22 cellular contexts compared by ENCODE assay signal in genomic region chr2:152847067-152847466, GRCh38.
A peak's percentile ranks its signal among the peaks of the same experiment; 100 is the strongest.
DNase-seq lines count a peak whose midpoint lies in the region; ATAC-seq and TF ChIP-seq lines count a peak whose summit lies in the region.
"Had no signal": no experiment of that assay in that cellular context is flagged by ENCODE, and none has a peak within 500 bp of the region (broad histone marks: within the 10 kb centered on the region; RNA-seq: fewer than 3 reads in every experiment).

No MANE protein-coding gene starts in this region.

- H2BK120ac ChIP-seq in IMR-90 (ENCODE audit: low read depth, low read length) = no peak overlapping the region

- H3K4ac ChIP-seq in IMR-90 (ENCODE audit: low read depth, low read length) = no peak overlapping the region

- H3K14ac ChIP-seq in IMR-90 (replicated peaks; ENCODE audit: low read depth, low read length) = no peak overlapping the region

- H2AK5ac ChIP-seq in IMR-90 (ENCODE audit: low read depth, low read length) = no peak overlapping the region

- no peak overlapping the region for H4K91ac ChIP-seq in IMR-90 (ENCODE audit: insufficient read depth, low read depth, low read length)

- no peak for TF ChIP-seq RAD21 in IMR-90 (IDR thresholded peaks at IDR 0.05; ENCODE audit: low read length)

- H3K9me1 ChIP-seq in IMR-90 (ENCODE audit: insufficient read depth, low read length) = no peaks in the 10 kb centered on the region

- H2BK20ac ChIP-seq in IMR-90 (ENCODE audit: low read depth, low read length) = no peak overlapping the region

- CTCF ChIA-PET in IMR-90 (lab: Yijun Ruan, JAX) = interaction anchor here (1.0 kb wide), 1 partner anchor 14 kb away, joined by 3 read pairs; no protein-coding TSS in a partner anchor
- CTCF ChIA-PET in GM10248 (lab: Yijun Ruan, JAX) = no interaction called here

- no peaks in the 10 kb centered on the region for H3K79me1 ChIP-seq in IMR-90 (ENCODE audit: low read depth in 1 of 2, low read length in 2 of 2)

- H2AK9ac ChIP-seq in IMR-90 (replicated peaks; ENCODE audit: low read depth, low read length, poor library complexity) = no peak overlapping the region

- H3K36me3 ChIP-seq in IMR-90 (ENCODE audit: control insufficient read depth, insufficient read depth, low read length) = no peaks in the 10 kb centered on the region
- no peaks in the 10 kb centered on the region for H3K36me3 ChIP-seq in mesodermal cell (ENCODE audit: control insufficient read depth, insufficient read depth, low read length)
- H3K36me3 ChIP-seq: BLaER1 treated with 17β-estradiol and CSF1 and Interleukin-3, amounts not matched to agents 10 nM and 100 nM had no signal

- ATAC-seq in IMR-90 (ENCODE audit: low read depth) = peak; percentile 95
- no peak for ATAC-seq in GM18909 (IDR thresholded peaks at IDR 0.05; ENCODE audit: poor library complexity, unreplicated experiment)
- ATAC-seq: left cardiac atrium; stimulated activated naive CD8-positive, alpha-beta T cell treated with anti-CD3 and anti-CD28 coated beads, Interleukin-15, Interleukin-2, amounts not matched to agents 100 U/mL and 50 U/mL, for 24 hours had no signal

- H3K4me2 ChIP-seq in IMR-90 (ENCODE audit: low read depth, low read length) = no peak overlapping the region
- H3K4me2 ChIP-seq: BLaER1 treated with 17β-estradiol and CSF1 and Interleukin-3, amounts not matched to agents 10 nM and 100 nM had no signal

- H2AFZ ChIP-seq in IMR-90 (replicated peaks; ENCODE audit: low read length, poor library complexity) = no peak overlapping the region

- no peak overlapping the region for H3K9ac ChIP-seq in IMR-90 (ENCODE audit: low read depth, low read length)
- H3K9ac ChIP-seq: BLaER1 treated with 17β-estradiol and CSF1 and Interleukin-3, amounts not matched to agents 10 nM and 100 nM had no signal

- peak overlapping the region in 1 of 2 experiments; percentile 19; a peak in 1 of 4 replicates for H4K8ac ChIP-seq in IMR-90 (ENCODE audit: low read depth in 2 of 2, low read length in 2 of 2)

- WGBS in IMR-90 (ENCODE audit: extremely low coverage in 2 of 2, insufficient read length in 1 of 2), 2 experiments = no CpG with 5 or more reads among the region's 3 CpGs
- 75 to 80% methylated on average over 1 to 2 of the region's 3 CpGs for WGBS in mesodermal cell (ENCODE audit: insufficient coverage in 2 of 2), 2 experiments

- H2BK5ac ChIP-seq in IMR-90 (ENCODE audit: low read depth, low read length, poor library complexity, severe bottlenecking) = peak overlapping the region; percentile 39

- no peak overlapping the region for H2BK15ac ChIP-seq in IMR-90 (ENCODE audit: low read depth, low read length)

- peak overlapping the region; percentile 84; the same call in 1 of the 2 replicates for H3K18ac ChIP-seq in IMR-90 (ENCODE audit: low read depth, low read length)

- POLR2A ChIA-PET in IMR-90 (lab: Charles Lee; ENCODE audit: unreplicated experiment) (no interaction called here), GM10248 (lab: Yijun Ruan, JAX) (no interaction called here)

- no peaks in the 10 kb centered on the region for H3K27me3 ChIP-seq in IMR-90 (ENCODE audit: control insufficient read depth, insufficient read depth, low read length)
- H3K27me3 ChIP-seq: BLaER1 treated with 17β-estradiol and CSF1 and Interleukin-3, amounts not matched to agents 10 nM and 100 nM had no signal

- dilution Hi-C loops in IMR-90 (cut with HindIII; ENCODE audit: low sequenced_read_pairs, unreplicated experiment) = no loop called here

- peak; percentile 28 for DNase-seq in AG09319 (ENCODE audit: extremely low read depth, low read depth)
- DNase-seq in IMR-90 = peak; percentile 59
- DNase-seq in cardiac fibroblast (ENCODE audit: low read depth in 2 of 2) = peak; percentile 19 to 27
- no peak for DNase-seq in NCI-H2171 (lab: John Stamatoyannopoulos, UW)
- no peak for DNase-seq in Ammon's horn (ENCODE audit: low spot score)
- no peak for DNase-seq in GM10248 (ENCODE audit: extremely low spot score)
- DNase-seq: activated CD4-positive, CD25-positive, alpha-beta regulatory T cell; activated effector memory CD4-positive, alpha-beta T cell treated with anti-CD3 and anti-CD28 coated beads, Interleukin-2, amount 50 U/mL, for 16 hours; aorta; DMS153; head of caudate nucleus; left cardiac atrium; NCI-H2029; NCI-H774; RPMI8226; stimulated activated CD4-positive, alpha-beta T cell treated with anti-CD3 and anti-CD28 coated beads, Interleukin-12 subunit alpha, Interleukin-12 subunit beta, amount 100 ng/mL, for 4 hours; stimulated activated naive CD8-positive, alpha-beta T cell treated with anti-CD3 and anti-CD28 coated beads, Interleukin-15, Interleukin-2, amounts not matched to agents 100 U/mL and 50 U/mL, for 24 hours; T-helper 1 cell had no signal

- no peak overlapping the region for H3K23ac ChIP-seq in IMR-90 (ENCODE audit: low read depth, low read length)

- H3K27ac ChIP-seq in IMR-90 (ENCODE audit: insufficient read depth, low read length) (no peak overlapping the region), mesodermal cell (ENCODE audit: low read depth, low read length, severe bottlenecking) (peak overlapping the region; percentile 33)
- H3K27ac ChIP-seq: BLaER1 treated with 17β-estradiol and CSF1 and Interleukin-3, amounts not matched to agents 10 nM and 100 nM; coronary artery had no signal

- no peak for TF ChIP-seq POLR2A in IMR-90 (IDR thresholded peaks at IDR 0.05; ENCODE audit: low read depth, low read length)

- H3K4me3 ChIP-seq in IMR-90 (ENCODE audit: insufficient read depth, low read depth, low read length) (no peak overlapping the region), cardiac fibroblast (replicated peaks in 1 of 2; ENCODE audit: low read depth in 2 of 2, low read length in 2 of 2) (no peak overlapping the region), mesodermal cell (ENCODE audit: extremely low read depth, insufficient read depth, low read length, poor library complexity, severe bottlenecking) (no peak overlapping the region)
- H3K4me3 ChIP-seq: BLaER1 treated with 17β-estradiol and CSF1 and Interleukin-3, amounts not matched to agents 10 nM and 100 nM; coronary artery had no signal

- intact Hi-C loops in IMR-90 (cut with micrococcal nuclease) = no loop called here

- no peaks in the 10 kb centered on the region for H3K9me3 ChIP-seq in IMR-90 (ENCODE audit: control insufficient read depth, insufficient read depth, low read length)
- no peaks in the 10 kb centered on the region for H3K9me3 ChIP-seq in mesodermal cell (ENCODE audit: control insufficient read depth, low read length)

- in situ Hi-C loops in IMR-90 (cut with MboI; ENCODE audit: low sequenced_read_pairs) = no loop called here

- H3K56ac ChIP-seq in IMR-90 (ENCODE audit: extremely low read depth, insufficient read depth, low read length) = no peak overlapping the region

- no peaks in the 10 kb centered on the region for H4K20me1 ChIP-seq in IMR-90 (ENCODE audit: insufficient read depth, low read length)
- H4K20me1 ChIP-seq: BLaER1 treated with 17β-estradiol and CSF1 and Interleukin-3, amounts not matched to agents 10 nM and 100 nM had no signal

- TF ChIP-seq CTCF in AG09319 (IDR thresholded peaks at IDR 0.05; ENCODE audit: low read depth, low read length) (no peak), IMR-90 (conservative IDR thresholded peaks at IDR 0.05; ENCODE audit: low read depth, low read length) (no peak), cardiac fibroblast (IDR thresholded peaks at IDR 0.05; ENCODE audit: low read depth, low read length) (no peak), GM10248 (IDR thresholded peaks at IDR 0.05; ENCODE audit: control extremely low read depth, extremely low read depth, low read depth, missing control alignments) (no peak)

- H4K5ac ChIP-seq in IMR-90 (ENCODE audit: low read depth, low read length) = no peak overlapping the region

- H3K4me1 ChIP-seq in IMR-90 (ENCODE audit: control insufficient read depth, insufficient read depth, low read length) (no peaks in the 10 kb centered on the region), mesodermal cell (ENCODE audit: control insufficient read depth, insufficient read depth, low read length, poor library complexity, severe bottlenecking) (no peaks in the 10 kb centered on the region)
- H3K4me1 ChIP-seq: BLaER1 treated with 17β-estradiol and CSF1 and Interleukin-3, amounts not matched to agents 10 nM and 100 nM had no signal

- no TSS peak for BruUV-seq in IMR-90 (replicated peaks; lab: Mats Ljungman, UMichigan)

TF ChIP-seq in IMR-90, 13 proteins besides CTCF, POLR2A, EP300 and RAD21:
- TF ChIP-seq NFE2L2 (IDR thresholded peaks at IDR 0.05; ENCODE audit: low read depth, low read length) = peak; percentile 81
- TF ChIP-seq MXI1 (IDR thresholded peaks at IDR 0.05; ENCODE audit: borderline replicate concordance, low read depth, low read length) = no peak

Comparison
In these comparisons a context has a peak if more than half of its experiments do, and no peak if none do; other contexts are left out.
1. DNase-seq: peak in AG09319 (single experiment), IMR-90 (single experiment) and cardiac fibroblast (2 of 2); none in NCI-H2171 (single experiment), Ammon's horn (single experiment) and GM10248 (single experiment).